ENCODE assay signal across 24 cellular contexts in the genomic region with DNA sequence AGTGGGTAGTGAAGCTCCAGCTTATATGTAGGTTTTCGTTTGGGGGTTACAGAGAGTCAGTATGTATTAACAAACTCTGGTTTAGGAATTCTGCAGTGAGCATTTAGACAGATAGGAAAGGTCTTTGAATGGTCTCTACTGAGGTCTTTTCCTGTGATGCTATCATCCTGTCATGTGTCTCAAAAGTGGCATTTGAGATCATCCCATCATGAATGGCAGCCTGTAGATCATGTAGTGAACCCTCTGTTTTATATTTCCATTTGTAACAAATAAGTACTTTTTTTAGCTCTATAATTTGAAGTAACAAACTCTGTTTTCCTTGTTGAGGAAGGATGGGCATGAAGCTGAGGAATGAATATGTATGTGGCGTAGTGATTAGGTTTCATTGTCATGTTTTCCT.
A peak's percentile ranks its signal among the peaks of the same experiment; 100 is the strongest.
DNase-seq lines count a peak whose midpoint lies in the region; ATAC-seq lines count a peak whose summit lies in the region.
"Had no signal": no experiment of that assay in that cellular context is flagged by ENCODE, and none has a peak within 500 bp of the region (broad histone marks: within the 10 kb centered on the region; RNA-seq: fewer than 3 reads in every experiment).

No MANE protein-coding gene starts in this region.

- peaks cover 26% of the 10 kb centered on the region for H3K36me3 Mint-ChIP-seq in activated naive CD4-positive, alpha-beta T cell treated with anti-CD3 and anti-CD28 coated beads, Interleukin-2, amount 50 U/mL, for 24 hours
- H3K36me3 Mint-ChIP-seq in activated T-helper 2 cell treated with anti-CD3 and anti-CD28 coated beads, Interferon-gamma antibody, Interleukin-2, Interleukin-4, amounts not matched to agents 10 μg/mL and 5 μg/mL and 100 μg/mL, durations not matched to agents 14 hours and 24 hours and 36 hours (ENCODE audit: low read depth), result peaks cover 60% of the 10 kb centered on the region
- H3K36me3 Mint-ChIP-seq in naive thymus-derived CD8-positive, alpha-beta T cell, result peaks cover 10 to 87% (median 34%) of the 10 kb centered on the region in 3 donors

- H3K4me3 ChIP-seq in subcutaneous abdominal adipose tissue (ENCODE audit: low read depth in 1 of 5, low read length in 5 of 5), result no peak overlapping the region
- H3K4me3 ChIP-seq: ascending aorta, mucosa of descending colon, smooth muscle cell, thoracic aorta had no signal

- peaks cover 0 to 38% (median 26%) of the 10 kb centered on the region in 5 donors for H3K4me1 ChIP-seq in subcutaneous abdominal adipose tissue (ENCODE audit: control insufficient read depth in 5 of 5, insufficient read depth in 5 of 5, low read length in 5 of 5)

- peaks cover 16 to 36% (median 31%) of the 10 kb centered on the region in 5 donors for H3K36me3 ChIP-seq in subcutaneous abdominal adipose tissue (ENCODE audit: control insufficient read depth in 5 of 5, insufficient read depth in 5 of 5, low read length in 5 of 5)

- H3K27me3 Mint-ChIP-seq in activated naive CD4-positive, alpha-beta T cell treated with anti-CD3 and anti-CD28 coated beads, Interleukin-2, amount 50 U/mL, for 24 hours, result no peaks in the 10 kb centered on the region
- H3K27me3 Mint-ChIP-seq in activated T-helper 2 cell treated with anti-CD3 and anti-CD28 coated beads, Interferon-gamma antibody, Interleukin-2, Interleukin-4, amounts not matched to agents 10 μg/mL and 5 μg/mL and 100 μg/mL, durations not matched to agents 14 hours and 24 hours and 36 hours (ENCODE audit: low read depth), result no peaks in the 10 kb centered on the region
- no peaks in the 10 kb centered on the region for H3K27me3 Mint-ChIP-seq in naive thymus-derived CD8-positive, alpha-beta T cell
- H3K27me3 Mint-ChIP-seq: activated naive CD4-positive, alpha-beta T cell treated with anti-CD3 and anti-CD28 coated beads, Interleukin-2, amount 10 ng/mL, durations not matched to agents 7 days and 5 days had no signal

- POLR2A ChIA-PET in naive thymus-derived CD8-positive, alpha-beta T cell (lab: Charles Lee), result no interaction called here

- H3K9me3 ChIP-seq in subcutaneous abdominal adipose tissue (ENCODE audit: control insufficient read depth in 5 of 5, low read length in 5 of 5), result no peaks in the 10 kb centered on the region
- H3K9me3 ChIP-seq: ascending aorta, mucosa of descending colon, thoracic aorta had no signal

- no peaks in the 10 kb centered on the region for H3K9me3 Mint-ChIP-seq in activated naive CD4-positive, alpha-beta T cell treated with anti-CD3 and anti-CD28 coated beads, Interleukin-2, amount 50 U/mL, for 24 hours
- H3K9me3 Mint-ChIP-seq in activated T-helper 2 cell treated with anti-CD3 and anti-CD28 coated beads, Interferon-gamma antibody, Interleukin-2, Interleukin-4, amounts not matched to agents 10 μg/mL and 5 μg/mL and 100 μg/mL, durations not matched to agents 14 hours and 24 hours and 36 hours, result no peaks in the 10 kb centered on the region
- H3K9me3 Mint-ChIP-seq in naive thymus-derived CD8-positive, alpha-beta T cell, result no peaks in the 10 kb centered on the region
- H3K9me3 Mint-ChIP-seq: activated naive CD4-positive, alpha-beta T cell treated with anti-CD3 and anti-CD28 coated beads, Interleukin-2, amount 10 ng/mL, durations not matched to agents 7 days and 5 days had no signal

- no peak for ATAC-seq in naive thymus-derived CD8-positive, alpha-beta T cell
- ATAC-seq in GM18520 (IDR thresholded peaks at IDR 0.05; ENCODE audit: unreplicated experiment), result no peak
- ATAC-seq: mucosa of descending colon, WTC11 had no signal

- H3K27me3 ChIP-seq in subcutaneous abdominal adipose tissue (ENCODE audit: control insufficient read depth in 5 of 5, insufficient read depth in 4 of 5, low read length in 5 of 5), result no peaks in the 10 kb centered on the region
- H3K27me3 ChIP-seq: ascending aorta had no signal

- peaks cover 88% of the 10 kb centered on the region for H3K4me1 Mint-ChIP-seq in activated naive CD4-positive, alpha-beta T cell treated with anti-CD3 and anti-CD28 coated beads, Interleukin-2, amount 50 U/mL, for 24 hours
- H3K4me1 Mint-ChIP-seq in activated T-helper 2 cell treated with anti-CD3 and anti-CD28 coated beads, Interferon-gamma antibody, Interleukin-2, Interleukin-4, amounts not matched to agents 10 μg/mL and 5 μg/mL and 100 μg/mL, durations not matched to agents 14 hours and 24 hours and 36 hours (ENCODE audit: low read depth), result peaks cover 40% of the 10 kb centered on the region
- H3K4me1 Mint-ChIP-seq in naive thymus-derived CD8-positive, alpha-beta T cell, result peaks cover 45 to 85% (median 76%) of the 10 kb centered on the region in 4 donors

- H3K9ac ChIP-seq in subcutaneous abdominal adipose tissue (ENCODE audit: low read length in 5 of 5), result peak overlapping the region in 1 of 5 donors; percentile 17

- intact Hi-C loops in activated T-helper 2 cell treated with anti-CD3 and anti-CD28 coated beads, Interferon-gamma antibody, Interleukin-2, Interleukin-4, amounts not matched to agents 10 μg/mL and 5 μg/mL and 100 μg/mL, durations not matched to agents 14 hours and 24 hours and 36 hours (cut with micrococcal nuclease), result no loop called here

- no peak for DNase-seq in activated naive CD4-positive, alpha-beta T cell treated with Interleukin-2 at 50 U/mL for 16 hours
- DNase-seq in activated T-helper 2 cell treated with anti-CD3 and anti-CD28 coated beads, Interferon-gamma antibody, Interleukin-2, Interleukin-4, amounts not matched to agents 10 μg/mL and 5 μg/mL and 100 μg/mL, durations not matched to agents 14 hours and 24 hours and 36 hours (ENCODE audit: low spot score), result no peak
- no peak for DNase-seq in naive thymus-derived CD8-positive, alpha-beta T cell
- DNase-seq in GM19240 (ENCODE audit: insufficient read length, low spot score) (no peak), GOT3 (lab: John Stamatoyannopoulos, UW) (no peak)
- DNase-seq: activated naive CD4-positive, alpha-beta T cell treated with anti-CD3 and anti-CD28 coated beads, Interleukin-2, amount 10 ng/mL, durations not matched to agents 7 days and 5 days; caudate nucleus; dermis blood vessel endothelial cell; EL; kidney; mucosa of descending colon; NCI-H1092 treated with DMSO at 0.1 percent for 48 hours; NCI-H1930; NCI-H2227 treated with DMSO at 0.1 percent for 48 hours; NCI-H774; stimulated activated CD4-positive, alpha-beta T cell treated with anti-CD3 and anti-CD28 coated beads, Interleukin-2, amount 100 ng/mL, for 24 hours; T-helper 9 cell had no signal

- H3K27ac ChIP-seq in subcutaneous abdominal adipose tissue (ENCODE audit: low read depth, low read length), result peak overlapping the region; percentile 17
- H3K27ac ChIP-seq: ascending aorta, thoracic aorta had no signal

- peak overlapping the region; percentile 19 for H3K27ac Mint-ChIP-seq in activated naive CD4-positive, alpha-beta T cell treated with anti-CD3 and anti-CD28 coated beads, Interleukin-2, amount 50 U/mL, for 24 hours
- peak overlapping the region; percentile 14 for H3K27ac Mint-ChIP-seq in activated T-helper 2 cell treated with anti-CD3 and anti-CD28 coated beads, Interferon-gamma antibody, Interleukin-2, Interleukin-4, amounts not matched to agents 10 μg/mL and 5 μg/mL and 100 μg/mL, durations not matched to agents 14 hours and 24 hours and 36 hours
- peak overlapping the region in 8 of 10 donors; percentile 49 to 85 (median 70) for H3K27ac Mint-ChIP-seq in naive thymus-derived CD8-positive, alpha-beta T cell
- H3K27ac Mint-ChIP-seq: activated naive CD4-positive, alpha-beta T cell treated with anti-CD3 and anti-CD28 coated beads, Interleukin-2, amount 10 ng/mL, durations not matched to agents 7 days and 5 days had no signal

- no peak overlapping the region for H3K4me3 Mint-ChIP-seq in activated naive CD4-positive, alpha-beta T cell treated with anti-CD3 and anti-CD28 coated beads, Interleukin-2, amount 50 U/mL, for 24 hours
- no peak overlapping the region for H3K4me3 Mint-ChIP-seq in activated T-helper 2 cell treated with anti-CD3 and anti-CD28 coated beads, Interferon-gamma antibody, Interleukin-2, Interleukin-4, amounts not matched to agents 10 μg/mL and 5 μg/mL and 100 μg/mL, durations not matched to agents 14 hours and 24 hours and 36 hours (ENCODE audit: low read depth)
- no peak overlapping the region for H3K4me3 Mint-ChIP-seq in naive thymus-derived CD8-positive, alpha-beta T cell
- H3K4me3 Mint-ChIP-seq: activated naive CD4-positive, alpha-beta T cell treated with anti-CD3 and anti-CD28 coated beads, Interleukin-2, amount 10 ng/mL, durations not matched to agents 7 days and 5 days; WTC11 had no signal

Comparison
In these comparisons a context has a peak if more than half of its experiments do, and no peak if none do; other contexts are left out.
1. H3K27ac Mint-ChIP-seq: peak in every context shown above with its lines; median percentile 70 in naive thymus-derived CD8-positive, alpha-beta T cell; 19 in activated naive CD4-positive, alpha-beta T cell treated with anti-CD3 and anti-CD28 coated beads, Interleukin-2, amount 50 U/mL, for 24 hours; 14 in activated T-helper 2 cell treated with anti-CD3 and anti-CD28 coated beads, Interferon-gamma antibody, Interleukin-2, Interleukin-4, amounts not matched to agents 10 μg/mL and 5 μg/mL and 100 μg/mL, durations not matched to agents 14 hours and 24 hours and 36 hours.